ENCODE assay signal across 20 cellular contexts in genomic region chr20:34772437-34772836, GRCh38.
"Had no signal": no experiment of that assay in that cellular context is flagged by ENCODE, and none has a peak within 500 bp of the region (broad histone marks: within the 10 kb centered on the region; RNA-seq: fewer than 3 reads in every experiment).

No MANE protein-coding gene starts in this region.

- H3K27ac ChIP-seq: WERI-Rb-1 had no signal

- FAIRE-seq: astrocyte, K562 had no signal

- H3K9ac ChIP-seq: SK-N-SH had no signal

- DNase-seq: activated CD4-positive, alpha-beta T cell treated with anti-CD3 and anti-CD28 coated beads for 36 hours; activated CD8-positive, alpha-beta T cell treated with anti-CD3 and anti-CD28 coated beads for 36 hours; activated effector memory CD4-positive, alpha-beta T cell treated with anti-CD3 and anti-CD28 coated beads, Interleukin-2, amount 50 U/mL, for 16 hours; activated naive CD4-positive, alpha-beta T cell treated with Interleukin-2 at 50 U/mL for 16 hours; activated naive CD8-positive, alpha-beta T cell treated with anti-CD3 and anti-CD28 coated beads, Interleukin-2, amount 50 U/mL, for 24 hours; activated T-cell treated with anti-CD3 and anti-CD28 coated beads, Interleukin-2, amount 50 U/mL, for 24 hours; Kasumi-1; NCI-H1048; NCI-H146; NCI-H187 treated with DMSO at 0.1 percent for 48 hours; NCI-H2107; NCI-H226; NCI-H526; NCI-H774; RPMI8226; SK-N-SH; T-helper 1 cell; WERI-Rb-1 had no signal

- H3K9me3 ChIP-seq: SK-N-SH had no signal

- H3K4me3 ChIP-seq: K562 had no signal
